ENCODE assay signal across 9 cellular contexts in the genomic region with DNA sequence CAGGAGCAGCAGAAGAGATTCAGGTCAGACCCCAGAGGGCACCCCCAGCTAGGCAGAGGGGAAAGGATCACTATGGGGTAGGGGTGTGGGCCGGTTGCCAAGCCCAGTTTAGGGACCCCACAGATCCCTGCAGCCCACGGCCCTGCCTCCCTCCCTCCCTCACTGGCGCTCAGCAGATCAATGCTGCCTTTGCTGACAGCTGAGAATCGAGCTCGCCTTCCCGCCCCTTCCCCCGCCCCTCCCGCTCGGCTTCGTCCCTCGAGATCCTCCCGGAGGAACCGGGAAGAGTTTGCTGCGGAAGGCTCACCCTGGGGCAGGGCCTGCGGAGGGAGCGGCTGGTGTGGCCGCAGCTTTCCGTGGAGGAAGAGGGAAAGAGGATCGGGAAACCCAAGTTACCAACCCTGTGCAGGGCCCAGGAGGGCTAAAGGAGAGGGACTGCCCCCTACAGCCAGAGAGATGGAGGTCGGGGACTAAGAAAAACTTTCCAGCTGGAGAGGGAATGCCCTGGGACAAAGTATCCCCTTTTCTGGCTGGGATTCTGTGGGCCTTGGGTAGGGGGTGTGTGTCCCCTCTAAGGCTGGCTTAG. TPM values are rescaled to one million over a fixed set of nuclear protein-coding genes. Genes with fewer than 3 reads are reported as not detected.
DNase-seq lines count a peak whose midpoint lies in the region; ATAC-seq and TF ChIP-seq lines count a peak whose summit lies in the region.
"Had no signal": no experiment of that assay in that cellular context is flagged by ENCODE, and none has a peak within 500 bp of the region (broad histone marks: within the 10 kb centered on the region; RNA-seq: fewer than 3 reads in every experiment).

No MANE protein-coding gene starts in this region.

- ATAC-seq in Right ventricle myocardium inferior (peak; percentile 22), body of pancreas (peak; percentile 7), right lobe of liver (peak; percentile 5 to 14 (median 8)), upper lobe of right lung (no peak), HG02852 (IDR thresholded peaks at IDR 0.05; ENCODE audit: unreplicated experiment) (no peak), GM19455 (IDR thresholded peaks at IDR 0.05; ENCODE audit: unreplicated experiment) (no peak)

- H3K27me3 ChIP-seq in right atrium auricular region (no peaks in the 10 kb centered on the region), body of pancreas (no peaks in the 10 kb centered on the region), right lobe of liver (no peaks in the 10 kb centered on the region), upper lobe of right lung (no peaks in the 10 kb centered on the region)

- 2 to 11% methylated on average over 6 to 20 of the region's 20 CpGs for WGBS in body of pancreas, 2 donors
- WGBS in right lobe of liver (ENCODE audit: insufficient coverage, low coverage, low lambda C conversion rate, missing lambda C conversion rate) = 6% methylated on average over 11 of the region's 20 CpGs

- TF ChIP-seq POLR2A in body of pancreas (IDR thresholded peaks at IDR 0.05) (no peak), right lobe of liver (IDR thresholded peaks at IDR 0.05) (no peak)

- TF ChIP-seq CTCF in right atrium auricular region (IDR thresholded peaks at IDR 0.05) (no peak), body of pancreas (IDR thresholded peaks at IDR 0.05) (no peak), right lobe of liver (IDR thresholded peaks at IDR 0.05) (no peak), upper lobe of right lung (IDR thresholded peaks at IDR 0.05) (no peak)

- H3K36me3 ChIP-seq in right atrium auricular region = no peaks in the 10 kb centered on the region
- H3K36me3 ChIP-seq in body of pancreas (replicated peaks in 1 of 2; ENCODE audit: insufficient read depth in 1 of 2, low read depth in 2 of 2) = no peaks in the 10 kb centered on the region
- no peaks in the 10 kb centered on the region for H3K36me3 ChIP-seq in right lobe of liver
- H3K36me3 ChIP-seq in upper lobe of right lung = no peaks in the 10 kb centered on the region

- intact Hi-C loops in Right ventricle myocardium inferior (cut with DNase I) (no loop called here), body of pancreas (cut with DNase I) (no loop called here), right lobe of liver (cut with DNase I) (no loop called here), upper lobe of right lung (cut with DNase I) (no loop called here)

- DNase-seq in Right ventricle myocardium inferior (ENCODE audit: missing footprints) (peak; percentile 63), right atrium auricular region (ENCODE audit: low spot score) (no peak), body of pancreas (peak in 3 of 4 donors; percentile 20 to 36 (median 33)), right lobe of liver (no peak), upper lobe of right lung (no peak), superior temporal gyrus (ENCODE audit: extremely low spot score) (no peak)
- DNase-seq: activated effector memory CD4-positive, alpha-beta T cell treated with Interleukin-2 at 50 U/mL for 16 hours had no signal

- H3K27ac ChIP-seq in right atrium auricular region = no peak overlapping the region
- no peak overlapping the region for H3K27ac ChIP-seq in body of pancreas
- no peak overlapping the region for H3K27ac ChIP-seq in right lobe of liver
- no peak overlapping the region for H3K27ac ChIP-seq in upper lobe of right lung

- H3K4me3 ChIP-seq in right atrium auricular region (peak overlapping the region in 1 of 2 donors; percentile 52), body of pancreas (no peak overlapping the region), right lobe of liver (no peak overlapping the region), upper lobe of right lung (peak overlapping the region; percentile 50)

- H3K4me1 ChIP-seq in right atrium auricular region = peaks cover 0 to 27% of the 10 kb centered on the region in 2 donors
- H3K4me1 ChIP-seq in body of pancreas = peaks cover 12% of the 10 kb centered on the region
- peaks cover 0 to 4% (median 0%) of the 10 kb centered on the region in 4 donors for H3K4me1 ChIP-seq in right lobe of liver
- peaks cover 12% of the 10 kb centered on the region for H3K4me1 ChIP-seq in upper lobe of right lung

- H3K9me3 ChIP-seq in right atrium auricular region (no peaks in the 10 kb centered on the region), body of pancreas (no peaks in the 10 kb centered on the region), right lobe of liver (no peaks in the 10 kb centered on the region), upper lobe of right lung (no peaks in the 10 kb centered on the region)

RNA-seq across cellular contexts. Expression of a gene that starts 1.1 kb away (rescaled TPM):
- total RNA-seq in Right ventricle myocardium inferior (2.8 TPM), right atrium auricular region (1 to 10 TPM; 1.0 to 1.7 TPM), body of pancreas (1 to 10 TPM; 1.8 to 4.0 TPM), right lobe of liver (under 1 TPM; 0.12 to 0.23 (median 0.15) TPM), upper lobe of right lung (0.96 TPM)

Comparison
In these comparisons a context has a peak if more than half of its experiments do, and no peak if none do; other contexts are left out.
1. DNase-seq: peak in Right ventricle myocardium inferior (single experiment) and body of pancreas (3 of 4); none in right atrium auricular region (single experiment), right lobe of liver (0 of 3), upper lobe of right lung (single experiment) and superior temporal gyrus (single experiment).
2. ATAC-seq: peak in Right ventricle myocardium inferior (single experiment), body of pancreas (single experiment) and right lobe of liver (4 of 4); none in upper lobe of right lung (single experiment), HG02852 (single experiment) and GM19455 (single experiment).